Comparison of ENCODE assay signal across 2 cellular contexts in genomic region chr2:174775586-174775985, GRCh38.
TF ChIP-seq lines count a peak whose summit lies in the region.

No MANE protein-coding gene starts in this region.

TF ChIP-seq in HCT116, 20 proteins besides CTCF, POLR2A, EP300 and RAD21:
- TF ChIP-seq JUND (IDR thresholded peaks at IDR 0.05) (no peak), EGR1 (IDR thresholded peaks at IDR 0.05; ENCODE audit: low read depth) (no peak), ELF1 (IDR thresholded peaks at IDR 0.05; ENCODE audit: borderline replicate concordance, low read depth) (no peak), SIN3A (IDR thresholded peaks at IDR 0.05; ENCODE audit: low read depth) (no peak), ZNF274 (IDR thresholded peaks at IDR 0.05; ENCODE audit: low read depth, low read length) (no peak), CBX3 (IDR thresholded peaks at IDR 0.05; ENCODE audit: low read depth) (no peak), YY1 (IDR thresholded peaks at IDR 0.05; ENCODE audit: extremely low read depth, insufficient replicate concordance, low read depth, low read length) (no peak)

TF ChIP-seq in K562, 482 proteins besides CTCF, POLR2A, EP300 and RAD21:
- TF ChIP-seq CTBP1 (IDR thresholded peaks at IDR 0.05; ENCODE audit: borderline replicate concordance) (peak; percentile 64; the same call in 1 of the 2 replicates), MYNN (IDR thresholded peaks at IDR 0.05) (no peak), MYNN (CRISPR knock-in tag; IDR thresholded peaks at IDR 0.05) (no peak), ZNF311 (CRISPR knock-in tag; IDR thresholded peaks at IDR 0.05) (no peak), TFAP4 (CRISPR knock-in tag; IDR thresholded peaks at IDR 0.05; ENCODE audit: borderline replicate concordance) (no peak), MTA1 (IDR thresholded peaks at IDR 0.05; ENCODE audit: borderline replicate concordance) (no peak), FOSL1 (tag; conservative IDR thresholded peaks at IDR 0.05) (no peak)
- TF ChIP-seq, protein P1, sequence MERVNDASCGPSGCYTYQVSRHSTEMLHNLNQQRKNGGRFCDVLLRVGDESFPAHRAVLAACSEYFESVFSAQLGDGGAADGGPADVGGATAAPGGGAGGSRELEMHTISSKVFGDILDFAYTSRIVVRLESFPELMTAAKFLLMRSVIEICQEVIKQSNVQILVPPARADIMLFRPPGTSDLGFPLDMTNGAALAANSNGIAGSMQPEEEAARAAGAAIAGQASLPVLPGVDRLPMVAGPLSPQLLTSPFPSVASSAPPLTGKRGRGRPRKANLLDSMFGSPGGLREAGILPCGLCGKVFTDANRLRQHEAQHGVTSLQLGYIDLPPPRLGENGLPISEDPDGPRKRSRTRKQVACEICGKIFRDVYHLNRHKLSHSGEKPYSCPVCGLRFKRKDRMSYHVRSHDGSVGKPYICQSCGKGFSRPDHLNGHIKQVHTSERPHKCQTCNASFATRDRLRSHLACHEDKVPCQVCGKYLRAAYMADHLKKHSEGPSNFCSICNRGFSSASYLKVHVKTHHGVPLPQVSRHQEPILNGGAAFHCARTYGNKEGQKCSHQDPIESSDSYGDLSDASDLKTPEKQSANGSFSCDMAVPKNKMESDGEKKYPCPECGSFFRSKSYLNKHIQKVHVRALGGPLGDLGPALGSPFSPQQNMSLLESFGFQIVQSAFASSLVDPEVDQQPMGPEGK (CRISPR knock-in tag; IDR thresholded peaks at IDR 0.05; ENCODE audit: borderline replicate concordance) = no peak
